In genomic region chr19:2495651-2496316, GRCh38 we compare ENCODE assay signal across 8 cellular contexts. TPM values are rescaled to one million over a fixed set of nuclear protein-coding genes. Genes with fewer than 3 reads are reported as not detected.
A peak's percentile ranks its signal among the peaks of the same experiment; 100 is the strongest.
DNase-seq lines count a peak whose midpoint lies in the region; ATAC-seq, FAIRE-seq and TF ChIP-seq lines count a peak whose summit lies in the region.

No MANE protein-coding gene starts in this region.

- no peak for FAIRE-seq in GM12878 (lab: Jason Lieb, UNC)

- no TSS peak for BruUV-seq in GM12878 (replicated peaks; lab: Mats Ljungman, UMichigan)

- no peak for TF ChIP-seq EP300 in GM12878 (IDR thresholded peaks at IDR 0.05; ENCODE audit: borderline replicate concordance in 1 of 2, control insufficient read depth in 1 of 2, low read depth in 2 of 2, low read length in 2 of 2)

- H4K20me1 ChIP-seq in GM12878 (ENCODE audit: control insufficient read depth, insufficient read depth): no peaks in the 10 kb centered on the region

- no peaks in the 10 kb centered on the region for H3K79me2 ChIP-seq in GM12878 (ENCODE audit: control insufficient read depth, insufficient read depth, low read length)

- RAD21 ChIA-PET in GM12878 (lab: Charles Lee; ENCODE audit: unreplicated experiment): no interaction called here

- no peak overlapping the region for H3K9ac ChIP-seq in GM12878 (ENCODE audit: control insufficient read depth, insufficient read depth, low read length)
- H3K9ac ChIP-seq in subcutaneous abdominal adipose tissue (ENCODE audit: low read length in 5 of 5): peak overlapping the region in 4 of 5 donors; percentile 39 to 78 (median 64)

- H3K4me1 ChIP-seq in GM12878 (ENCODE audit: control insufficient read depth, insufficient read depth, low read length) (peaks cover 13% of the 10 kb centered on the region), subcutaneous abdominal adipose tissue (ENCODE audit: control insufficient read depth in 5 of 5, insufficient read depth in 5 of 5, low read length in 5 of 5) (peaks cover 6 to 50% (median 37%) of the 10 kb centered on the region in 5 donors)

- H3K27ac ChIP-seq in GM12878 (ENCODE audit: control insufficient read depth, insufficient read depth) (no peak overlapping the region), subcutaneous abdominal adipose tissue (ENCODE audit: low read depth, low read length) (peak overlapping the region; percentile 54)

- H3K4me2 ChIP-seq in GM12878 (ENCODE audit: control insufficient read depth, insufficient read depth): peak overlapping the region; percentile 98; the same call in 1 of the 2 replicates

- CTCF ChIA-PET in GM12878 (lab: Yijun Ruan, JAX): no interaction called here

- peaks cover 1% of the 10 kb centered on the region; the same call in 1 of the 2 replicates for H3K27me3 Mint-ChIP-seq in HFFc6 (ENCODE audit: insufficient read depth)

- H2AFZ ChIP-seq in GM12878 (ENCODE audit: control insufficient read depth, low read depth, low read length): no peak overlapping the region

- in situ Hi-C loops in GM12878 (cut with MboI): no loop called here

- SMC1A ChIA-PET in GM12878 (lab: Charles Lee; ENCODE audit: uncharacterized antibody, unreplicated experiment): interaction anchor here (1.3 kb wide), 1 partner anchor 66 kb away, joined by 4 read pairs; no protein-coding TSS in a partner anchor

- no peaks in the 10 kb centered on the region for H3K36me3 Mint-ChIP-seq in HFFc6 (ENCODE audit: low read depth)

- WGBS in GM12878 (ENCODE audit: insufficient coverage, insufficient replicate concordance, low lambda C conversion rate, missing lambda C conversion rate): 46% methylated on average over 12 of the region's 16 CpGs
- 11 to 18% methylated on average over 11 to 16 of the region's 16 CpGs for WGBS in lower leg skin, 2 donors

- POLR2A ChIA-PET in GM12878 (lab: Charles Lee): no interaction called here

- H3K4me3 Mint-ChIP-seq in HFFc6: peak overlapping the region; percentile 60; the same call in 1 of the 2 replicates

- ATAC-seq in GM12878 (peak; percentile 7; the same call in 2 of the 3 replicates), left colon (peak; percentile 21), GM21447 (IDR thresholded peaks at IDR 0.05; ENCODE audit: unreplicated experiment) (no peak)

- no peaks in the 10 kb centered on the region; a peak in 1 of 4 replicates for H3K27me3 ChIP-seq in GM12878 (replicated peaks in 1 of 2; ENCODE audit: control insufficient read depth in 2 of 2, insufficient read depth in 2 of 2, low read length in 1 of 2)
- no peaks in the 10 kb centered on the region for H3K27me3 ChIP-seq in subcutaneous abdominal adipose tissue (ENCODE audit: control insufficient read depth in 5 of 5, insufficient read depth in 4 of 5, low read length in 5 of 5)

- H3K9me3 ChIP-seq in GM12878 (replicated peaks; ENCODE audit: control insufficient read depth, insufficient read depth, low read length) (no peaks in the 10 kb centered on the region), subcutaneous abdominal adipose tissue (ENCODE audit: control insufficient read depth in 5 of 5, low read length in 5 of 5) (no peaks in the 10 kb centered on the region)

- DNase-seq in HFFc6 (peak; percentile 56), GM12878 (ENCODE audit: low read depth, low spot score) (no peak), left colon (peak; percentile 44 to 51), lower leg skin (ENCODE audit: low spot score in 2 of 2) (no peak), medulla oblongata (ENCODE audit: extremely low spot score) (no peak), GOT3 (lab: John Stamatoyannopoulos, UW) (no peak)

- peak overlapping the region; percentile 86 for H3K27ac Mint-ChIP-seq in HFFc6

- TF ChIP-seq CTCF in HFFc6 (IDR thresholded peaks at IDR 0.05) (no peak), GM12878 (IDR thresholded peaks at IDR 0.05 in 2 of 3, conservative IDR thresholded peaks at IDR 0.05 in 1 of 3; ENCODE audit: control insufficient read depth in 2 of 3, extremely low read depth in 1 of 3, insufficient read depth in 1 of 3, low read depth in 3 of 3, low read length in 3 of 3) (no peak), lower leg skin (IDR thresholded peaks at IDR 0.05) (no peak)

- H3K4me3 ChIP-seq in GM12878: peak overlapping the region; percentile 77; the same call in 1 of the 2 replicates
- H3K4me3 ChIP-seq in subcutaneous abdominal adipose tissue (ENCODE audit: low read depth in 1 of 5, low read length in 5 of 5): peak overlapping the region in 4 of 5 donors; percentile 8 to 73 (median 56)
- no peak overlapping the region for H3K4me3 ChIP-seq in lower leg skin (ENCODE audit: low read depth, poor library complexity, severe bottlenecking)

- TF ChIP-seq POLR2A in GM12878 (IDR thresholded peaks at IDR 0.05; ENCODE audit: low read depth, low read length): no peak
- TF ChIP-seq POLR2A in lower leg skin (IDR thresholded peaks at IDR 0.05): no peak

- H3K36me3 ChIP-seq in GM12878 (ENCODE audit: control insufficient read depth in 2 of 2, insufficient read depth in 2 of 2, low read length in 1 of 2) (no peaks in the 10 kb centered on the region), subcutaneous abdominal adipose tissue (ENCODE audit: control insufficient read depth in 5 of 5, insufficient read depth in 5 of 5, low read length in 5 of 5) (no peaks in the 10 kb centered on the region)

- H3K4me1 Mint-ChIP-seq in HFFc6 (ENCODE audit: low read depth): peaks cover 49% of the 10 kb centered on the region

- no peaks in the 10 kb centered on the region for H3K9me3 Mint-ChIP-seq in HFFc6

- intact Hi-C loops in GM12878 (cut with micrococcal nuclease; ENCODE audit: unreplicated experiment) (no loop called here), left colon (cut with DNase I, micrococcal nuclease) (no loop called here), lower leg skin (cut with DNase I; ENCODE audit: low total_unique reads) (no loop called here)

- no peak for TF ChIP-seq RAD21 in GM12878 (IDR thresholded peaks at IDR 0.05; ENCODE audit: insufficient read depth, low read depth, low read length)

TF ChIP-seq in GM12878, 131 proteins besides CTCF, POLR2A, EP300 and RAD21:
- TF ChIP-seq NR2C1 (IDR thresholded peaks at IDR 0.05): 0 out of 2 replicates have a peak, but pooled peaks have one; percentile 17
- TF ChIP-seq GATAD2B (conservative IDR thresholded peaks at IDR 0.05; ENCODE audit: low read depth): no peak

RNA-seq across cellular contexts. Expression of gene GADD45B, which starts 19.9 kb away (rescaled TPM):
- total RNA-seq in HFFc6 (2021; fragmentation: NEBNext Ultra II Directional; extraction: Animal tissue kit (Norgen Biotek cat#: 25700)): 10 to 100 TPM; 35.5 to 55.7 (median 39.1) TPM
- total RNA-seq in GM12878 (2013; cell fraction: nucleolus; rRNA removed): 313 and 319 TPM in 2 replicates
- total RNA-seq in GM12878 (2014; rRNA removed): 89.5 and 97.3 TPM in 2 replicates
- total RNA-seq in GM12878 (2014; rRNA removed; fragmentation: Illumina TruSeq; extraction: Trizol): 51.1 and 53.5 TPM in 2 replicates
- total RNA-seq in GM12878 (2021): 101 and 104 TPM in 2 replicates
- polyA plus RNA-seq in GM12878 (2011; ENCODE audit: low read depth): 59.9 TPM
- polyA plus RNA-seq in GM12878 (2011; rRNA removed): 112 and 180 TPM in 2 replicates
- 262 and 293 TPM in 2 replicates for polyA plus RNA-seq in GM12878 (2011; cell fraction: cytosol; rRNA removed)
- 355 and 391 TPM in 2 replicates for polyA plus RNA-seq in GM12878 (2011; cell fraction: nucleus; rRNA removed)
- 129 and 137 TPM in 2 replicates for polyA plus RNA-seq in GM12878 (2012)
- polyA plus RNA-seq in GM12878 (2014; fragmentation: Illumina TruSeq; extraction: Trizol): 12.4 and 33.7 TPM in 2 replicates
- 10 to 100 TPM in 1 of 2 experiments, 1 to 10 TPM in 1; 2.4 to 10.5 TPM for polyA plus RNA-seq in GM12878 (2014; fragmentation: Nextera tagmentation; extraction: Ambion mirVana)
- 150 and 165 TPM in 2 replicates for polyA plus RNA-seq in GM12878 (2014; rRNA removed)
- polyA plus RNA-seq in GM12878 (2016; fragmentation: Nextera tagmentation; extraction: Ambion mirVana): 100 to 1,000 TPM in 1 of 2 experiments, 10 to 100 TPM in 1; 92.7 to 106 TPM
- polyA minus RNA-seq in GM12878 (2011; rRNA and poly(A)+ RNA removed): 93.1 and 170 TPM in 2 replicates
- polyA minus RNA-seq in GM12878 (2011; cell fraction: cytosol; rRNA and poly(A)+ RNA removed): 64.0 and 71.2 TPM in 2 replicates
- 216 and 321 TPM in 2 replicates for polyA minus RNA-seq in GM12878 (2011; cell fraction: nucleus; rRNA and poly(A)+ RNA removed)
- 10 to 100 TPM; 44.4 to 53.8 TPM for total RNA-seq in left colon
- 100 to 1,000 TPM in 2 of 4 donors, 10 to 100 TPM in 2; 74.0 to 205 (median 106) TPM for total RNA-seq in lower leg skin

RNA-seq across cellular contexts. Expression of gene LMNB2, which starts 39.0 kb away (rescaled TPM):
- total RNA-seq in HFFc6 (2021; fragmentation: NEBNext Ultra II Directional; extraction: Animal tissue kit (Norgen Biotek cat#: 25700)): 100 to 1,000 TPM in 5 of 6 experiments, 10 to 100 TPM in 1; 77.6 to 131 (median 121) TPM
- 39.2 and 49.9 TPM in 2 replicates for total RNA-seq in GM12878 (2013; cell fraction: nucleolus; rRNA removed)
- total RNA-seq in GM12878 (2014; rRNA removed): 98.7 and 107 TPM in 2 replicates
- 63.4 and 66.4 TPM in 2 replicates for total RNA-seq in GM12878 (2014; rRNA removed; fragmentation: Illumina TruSeq; extraction: Trizol)
- total RNA-seq in GM12878 (2021): 117 and 118 TPM in 2 replicates
- 34.0 TPM for polyA plus RNA-seq in GM12878 (2011; ENCODE audit: low read depth)
- polyA plus RNA-seq in GM12878 (2011; rRNA removed): 62.9 and 98.1 TPM in 2 replicates
- 131 and 153 TPM in 2 replicates for polyA plus RNA-seq in GM12878 (2011; cell fraction: cytosol; rRNA removed)
- 89.5 and 121 TPM in 2 replicates for polyA plus RNA-seq in GM12878 (2011; cell fraction: nucleus; rRNA removed)
- 45.1 and 51.1 TPM in 2 replicates for polyA plus RNA-seq in GM12878 (2012)
- polyA plus RNA-seq in GM12878 (2014; fragmentation: Illumina TruSeq; extraction: Trizol): 80.1 and 121 TPM in 2 replicates
- 1 to 10 TPM in 1 of 2 experiments, under 1 TPM in 1; 0.61 to 1.9 TPM for polyA plus RNA-seq in GM12878 (2014; fragmentation: Nextera tagmentation; extraction: Ambion mirVana)
- polyA plus RNA-seq in GM12878 (2014; rRNA removed): 94.8 and 108 TPM in 2 replicates
- polyA plus RNA-seq in GM12878 (2016; fragmentation: Nextera tagmentation; extraction: Ambion mirVana): 10 to 100 TPM; 10.4 to 47.3 TPM
- 61.8 and 93.7 TPM in 2 replicates for polyA minus RNA-seq in GM12878 (2011; rRNA and poly(A)+ RNA removed)
- polyA minus RNA-seq in GM12878 (2011; cell fraction: cytosol; rRNA and poly(A)+ RNA removed): 29.2 and 34.9 TPM in 2 replicates
- 14.7 and 19.8 TPM in 2 replicates for polyA minus RNA-seq in GM12878 (2011; cell fraction: nucleus; rRNA and poly(A)+ RNA removed)
- 10 to 100 TPM; 23.6 to 43.9 TPM for total RNA-seq in left colon
- 10 to 100 TPM; 14.4 to 41.8 (median 34.7) TPM for total RNA-seq in lower leg skin

Comparison
In these comparisons a context has a peak if more than half of its experiments do, and no peak if none do; other contexts are left out.
1. DNase-seq: peak in HFFc6 (single experiment) and left colon (2 of 2); none in GM12878 (single experiment), lower leg skin (0 of 2), medulla oblongata (single experiment) and GOT3 (single experiment).